8 cellular contexts compared by ENCODE assay signal in the genomic region with DNA sequence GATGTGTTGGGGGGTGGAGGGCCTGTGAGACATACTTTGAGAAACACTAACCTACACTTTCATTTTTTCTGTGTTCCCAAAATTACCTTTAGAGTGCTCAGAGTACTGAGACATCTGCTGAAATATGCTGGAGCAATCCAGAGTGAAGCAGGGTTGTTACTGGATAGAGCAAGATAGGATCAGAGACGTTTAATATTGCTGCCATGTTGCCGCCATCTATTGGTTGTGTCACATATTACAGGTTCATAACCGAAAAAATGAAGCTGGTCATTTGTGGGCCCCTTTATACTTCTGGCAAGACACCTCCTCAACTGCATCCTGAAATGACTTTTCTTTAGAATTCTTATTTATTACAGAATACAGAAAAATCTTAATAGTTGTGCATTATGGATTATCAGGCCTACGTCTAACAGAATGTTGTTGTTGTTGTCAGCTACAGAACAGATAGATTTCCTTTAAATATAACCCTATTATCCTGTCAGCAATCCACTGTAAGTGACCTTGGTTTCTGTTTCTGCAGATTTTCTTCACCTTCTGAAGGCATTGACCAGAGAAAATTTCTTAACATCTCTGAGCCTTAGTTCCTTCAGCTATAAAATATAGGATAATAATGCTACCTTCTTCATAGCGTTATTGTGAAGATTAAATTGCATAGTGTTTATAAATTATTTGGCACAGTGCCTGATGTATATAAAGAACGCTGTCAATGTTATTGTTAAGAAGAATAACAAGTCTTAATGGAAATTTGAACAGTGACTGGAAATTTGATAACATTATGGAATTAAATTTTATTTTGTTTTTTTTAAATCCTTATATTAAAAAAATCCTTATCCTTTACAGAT. TPM values are rescaled to one million over a fixed set of nuclear protein-coding genes. Genes with fewer than 3 reads are reported as not detected.
DNase-seq lines count a peak whose midpoint lies in the region; ATAC-seq and TF ChIP-seq lines count a peak whose summit lies in the region.

No MANE protein-coding gene starts in this region.

- H3K27ac Mint-ChIP-seq in brain, result peak overlapping the region in 1 of 5 experiments; percentile 18

- H3K4me3 Mint-ChIP-seq in brain, result no peak overlapping the region

- H3K9me3 Mint-ChIP-seq in brain, result no peaks in the 10 kb centered on the region

- peaks cover 20% of the 10 kb centered on the region for H3K27me3 Mint-ChIP-seq in brain

- ATAC-seq in GM21367 (IDR thresholded peaks at IDR 0.05; ENCODE audit: unreplicated experiment) (peak; percentile 69), GM21526 (IDR thresholded peaks at IDR 0.05; ENCODE audit: low FRiP score, unreplicated experiment) (no peak)
- peak; percentile 76 for ATAC-seq in stimulated activated naive CD8-positive, alpha-beta T cell treated with anti-CD3 and anti-CD28 coated beads, Interleukin-15, Interleukin-2, amounts not matched to agents 100 U/mL and 50 U/mL, for 24 hours

- peak; percentile 78 for TF ChIP-seq CTCF in LNCAP (IDR thresholded peaks at IDR 0.05)
- TF ChIP-seq CTCF in brain (conservative IDR thresholded peaks at IDR 0.05), result peak; percentile 70 to 79

- DNase-seq in DMS53 treated with DMSO at 0.1 percent for 48 hours (lab: John Stamatoyannopoulos, UW; ENCODE audit: unreplicated experiment) (peak; percentile 72), RPMI7951 (ENCODE audit: low read depth) (peak; percentile 63), islet precursor cell (peak; percentile 61)
- DNase-seq in stimulated activated naive CD8-positive, alpha-beta T cell treated with anti-CD3 and anti-CD28 coated beads, Interleukin-15, Interleukin-2, amounts not matched to agents 100 U/mL and 50 U/mL, for 24 hours, result peak; percentile 39

- no peaks in the 10 kb centered on the region for H3K36me3 Mint-ChIP-seq in brain

- H3K4me1 Mint-ChIP-seq in brain, result peaks cover 5% of the 10 kb centered on the region

RNA-seq across cellular contexts. Expression of gene DLD, which starts 16.2 kb away (rescaled TPM):
- 66.7 and 75.2 TPM in 2 replicates for total RNA-seq in RPMI7951 (2014; rRNA removed; shearing (Covaris generic))
- polyA plus RNA-seq in brain (ENCODE audit: insufficient read depth, low read depth, low replicate concordance), result 43.7 TPM
